Comparison of ENCODE assay signal across 11 cellular contexts in genomic region chr5:118723021-118723338, GRCh38.
DNase-seq lines count a peak whose midpoint lies in the region; ATAC-seq and TF ChIP-seq lines count a peak whose summit lies in the region.
"Had no signal": no experiment of that assay in that cellular context is flagged by ENCODE, and none has a peak within 500 bp of the region (broad histone marks: within the 10 kb centered on the region; RNA-seq: fewer than 3 reads in every experiment).

No MANE protein-coding gene starts in this region.

- no peak overlapping the region for H3K4me3 ChIP-seq in adrenal gland

- no peaks in the 10 kb centered on the region for H3K4me1 ChIP-seq in adrenal gland (replicated peaks in 1 of 2)

- no peaks in the 10 kb centered on the region for H3K9me3 ChIP-seq in adrenal gland (replicated peaks in 1 of 3)

- no peak overlapping the region for H3K27ac ChIP-seq in adrenal gland

- in situ Hi-C loops in KBM-7 (cut with MboI; ENCODE audit: low pct_unique_long_range_greater_than_20kb, low sequenced_read_pairs): no loop called here

- DNase-seq in kidney glomerular epithelial cell (lab: John Stamatoyannopoulos, UW): no peak
- DNase-seq in adrenal gland: no peak
- DNase-seq in KBM-7: no peak
- DNase-seq in activated T-cell treated with anti-CD3 and anti-CD28 coated beads for 4 hours: no peak
- DNase-seq: activated CD4-positive, alpha-beta T cell treated with anti-CD3 and anti-CD28 coated beads for 4 hours; NCI-H510A treated with DMSO at 0.1 percent for 48 hours; stimulated activated CD8-positive, alpha-beta memory T cell treated with anti-CD3 and anti-CD28 coated beads, Interleukin-4, amount 100 ng/mL, for 48 hours had no signal

- no peak for TF ChIP-seq CTCF in adrenal gland (IDR thresholded peaks at IDR 0.05)

- intact Hi-C loops in adrenal gland (cut with DNase I): no loop called here

- peak; percentile 87 for ATAC-seq in GM18511 (IDR thresholded peaks at IDR 0.05; ENCODE audit: unreplicated experiment)
- ATAC-seq in GM21381 (IDR thresholded peaks at IDR 0.05; ENCODE audit: unreplicated experiment): peak; percentile 78
- ATAC-seq in HG02970 (IDR thresholded peaks at IDR 0.05; ENCODE audit: low FRiP score, unreplicated experiment): peak; percentile 78
- peak; percentile 77 for ATAC-seq in HG03571 (IDR thresholded peaks at IDR 0.05; ENCODE audit: unreplicated experiment)

- TF ChIP-seq POLR2A in adrenal gland (IDR thresholded peaks at IDR 0.05): no peak

- H3K36me3 ChIP-seq in adrenal gland (replicated peaks in 1 of 2): no peaks in the 10 kb centered on the region

- no peaks in the 10 kb centered on the region for H3K27me3 ChIP-seq in adrenal gland
